Comparison of ENCODE assay signal across 11 cellular contexts in genomic region chr22:46971141-46971775, GRCh38.
DNase-seq lines count a peak whose midpoint lies in the region; ATAC-seq and TF ChIP-seq lines count a peak whose summit lies in the region.
"Had no signal": no experiment of that assay in that cellular context is flagged by ENCODE, and none has a peak within 500 bp of the region (broad histone marks: within the 10 kb centered on the region; RNA-seq: fewer than 3 reads in every experiment).

No MANE protein-coding gene starts in this region.

- TF ChIP-seq POLR2A in body of pancreas (IDR thresholded peaks at IDR 0.05) = peak in 1 of 3 donors; percentile 24

- peaks cover 13% of the 10 kb centered on the region for H3K36me3 Mint-ChIP-seq in activated CD8-positive, alpha-beta T cell treated with anti-CD3 and anti-CD28 coated beads for 36 hours (ENCODE audit: low read depth)
- H3K36me3 Mint-ChIP-seq in stimulated activated effector memory CD8-positive, alpha-beta T cell treated with anti-CD3 and anti-CD28 coated beads, Interleukin-12 subunit alpha, Interleukin-12 subunit beta, amount 100 ng/mL, for 72 hours = peaks cover 45% of the 10 kb centered on the region

- intact Hi-C loops in body of pancreas (cut with DNase I) = no loop called here
- intact Hi-C loops in activated CD8-positive, alpha-beta T cell treated with anti-CD3 and anti-CD28 coated beads for 36 hours (cut with micrococcal nuclease) = no loop called here

- peak; percentile 53 for DNase-seq in KBM-7
- DNase-seq in body of pancreas = peak; percentile 43 to 72 (median 69)
- DNase-seq in inferior parietal cortex (ENCODE audit: extremely low spot score) = peak; percentile 5
- peak; percentile 23 for DNase-seq in putamen (ENCODE audit: low spot score)
- no peak for DNase-seq in activated CD8-positive, alpha-beta T cell treated with anti-CD3 and anti-CD28 coated beads for 36 hours
- DNase-seq in stimulated activated effector memory CD8-positive, alpha-beta T cell treated with anti-CD3 and anti-CD28 coated beads, Interleukin-12 subunit alpha, Interleukin-12 subunit beta, amount 100 ng/mL, for 72 hours (ENCODE audit: low spot score in 2 of 2) = no peak
- DNase-seq in SJCRH30 = no peak
- DNase-seq: activated T-cell treated with anti-CD3 and anti-CD28 coated beads, Interleukin-2, amount 50 U/mL, for 48 hours; Peyer's patch; stimulated activated CD4-positive, alpha-beta T cell treated with anti-CD3 and anti-CD28 coated beads, Interleukin-4, amount 100 ng/mL, for 4 hours had no signal

- H3K9me3 ChIP-seq in body of pancreas (no peaks in the 10 kb centered on the region), SJCRH30 (replicated peaks) (no peaks in the 10 kb centered on the region)
- H3K9me3 ChIP-seq: Peyer's patch had no signal

- H3K4me3 ChIP-seq in body of pancreas (no peak overlapping the region), SJCRH30 (no peak overlapping the region)
- H3K4me3 ChIP-seq: Peyer's patch had no signal

- TF ChIP-seq CTCF in body of pancreas (IDR thresholded peaks at IDR 0.05) = no peak
- no peak for TF ChIP-seq CTCF in activated CD8-positive, alpha-beta T cell treated with anti-CD3 and anti-CD28 coated beads for 36 hours (IDR thresholded peaks at IDR 0.05)

- H3K4me1 Mint-ChIP-seq in activated CD8-positive, alpha-beta T cell treated with anti-CD3 and anti-CD28 coated beads for 36 hours (ENCODE audit: low read depth) = peaks cover 30% of the 10 kb centered on the region
- peaks cover 42% of the 10 kb centered on the region for H3K4me1 Mint-ChIP-seq in stimulated activated effector memory CD8-positive, alpha-beta T cell treated with anti-CD3 and anti-CD28 coated beads, Interleukin-12 subunit alpha, Interleukin-12 subunit beta, amount 100 ng/mL, for 72 hours

- H3K36me3 ChIP-seq in body of pancreas (replicated peaks in 1 of 2; ENCODE audit: insufficient read depth in 1 of 2, low read depth in 2 of 2) (no peaks in the 10 kb centered on the region), SJCRH30 (no peaks in the 10 kb centered on the region)

- no peaks in the 10 kb centered on the region for H3K27me3 Mint-ChIP-seq in activated CD8-positive, alpha-beta T cell treated with anti-CD3 and anti-CD28 coated beads for 36 hours

- no peak overlapping the region for H3K4me3 Mint-ChIP-seq in activated CD8-positive, alpha-beta T cell treated with anti-CD3 and anti-CD28 coated beads for 36 hours
- H3K4me3 Mint-ChIP-seq in stimulated activated effector memory CD8-positive, alpha-beta T cell treated with anti-CD3 and anti-CD28 coated beads, Interleukin-12 subunit alpha, Interleukin-12 subunit beta, amount 100 ng/mL, for 72 hours = no peak overlapping the region

- H3K4me1 ChIP-seq in body of pancreas (peaks cover 31% of the 10 kb centered on the region), SJCRH30 (no peaks in the 10 kb centered on the region)

- WGBS in body of pancreas, 2 donors = 21 to 27% methylated on average over 12 to 16 of the region's 16 CpGs

- H3K27ac Mint-ChIP-seq in activated CD8-positive, alpha-beta T cell treated with anti-CD3 and anti-CD28 coated beads for 36 hours = no peak overlapping the region
- no peak overlapping the region for H3K27ac Mint-ChIP-seq in stimulated activated effector memory CD8-positive, alpha-beta T cell treated with anti-CD3 and anti-CD28 coated beads, Interleukin-12 subunit alpha, Interleukin-12 subunit beta, amount 100 ng/mL, for 72 hours

- ATAC-seq in body of pancreas = peak; percentile 78
- ATAC-seq in activated CD8-positive, alpha-beta T cell treated with anti-CD3 and anti-CD28 coated beads for 36 hours = no peak
- no peak for ATAC-seq in stimulated activated effector memory CD8-positive, alpha-beta T cell treated with anti-CD3 and anti-CD28 coated beads, Interleukin-12 subunit alpha, Interleukin-12 subunit beta, amount 100 ng/mL, for 72 hours
- ATAC-seq in HG02981 (IDR thresholded peaks at IDR 0.05; ENCODE audit: unreplicated experiment) = no peak

- POLR2A ChIA-PET in activated CD8-positive, alpha-beta T cell treated with anti-CD3 and anti-CD28 coated beads for 36 hours (lab: Charles Lee) = no interaction called here

- H3K9me3 Mint-ChIP-seq in activated CD8-positive, alpha-beta T cell treated with anti-CD3 and anti-CD28 coated beads for 36 hours = no peaks in the 10 kb centered on the region
- no peaks in the 10 kb centered on the region for H3K9me3 Mint-ChIP-seq in stimulated activated effector memory CD8-positive, alpha-beta T cell treated with anti-CD3 and anti-CD28 coated beads, Interleukin-12 subunit alpha, Interleukin-12 subunit beta, amount 100 ng/mL, for 72 hours

- CTCF ChIA-PET in activated CD8-positive, alpha-beta T cell treated with anti-CD3 and anti-CD28 coated beads for 36 hours (lab: Charles Lee) = no interaction called here

- H3K27ac ChIP-seq in body of pancreas (peak overlapping the region; percentile 62 to 79 (median 71)), SJCRH30 (no peak overlapping the region)

- H3K27me3 ChIP-seq in body of pancreas = no peaks in the 10 kb centered on the region
- H3K27me3 ChIP-seq in SJCRH30 = no peaks in the 10 kb centered on the region
- H3K27me3 ChIP-seq: Peyer's patch had no signal

- in situ Hi-C loops in KBM-7 (cut with MboI; ENCODE audit: low pct_unique_long_range_greater_than_20kb, low sequenced_read_pairs) = no loop called here

Comparison
In these comparisons a context has a peak if more than half of its experiments do, and no peak if none do; other contexts are left out.
1. DNase-seq: peak in KBM-7 (single experiment), body of pancreas (4 of 4), inferior parietal cortex (single experiment) and putamen (single experiment); none in activated CD8-positive, alpha-beta T cell treated with anti-CD3 and anti-CD28 coated beads for 36 hours (single experiment), stimulated activated effector memory CD8-positive, alpha-beta T cell treated with anti-CD3 and anti-CD28 coated beads, Interleukin-12 subunit alpha, Interleukin-12 subunit beta, amount 100 ng/mL, for 72 hours (0 of 2) and SJCRH30 (0 of 2).